26 cellular contexts compared by ENCODE assay signal in the genomic region with DNA sequence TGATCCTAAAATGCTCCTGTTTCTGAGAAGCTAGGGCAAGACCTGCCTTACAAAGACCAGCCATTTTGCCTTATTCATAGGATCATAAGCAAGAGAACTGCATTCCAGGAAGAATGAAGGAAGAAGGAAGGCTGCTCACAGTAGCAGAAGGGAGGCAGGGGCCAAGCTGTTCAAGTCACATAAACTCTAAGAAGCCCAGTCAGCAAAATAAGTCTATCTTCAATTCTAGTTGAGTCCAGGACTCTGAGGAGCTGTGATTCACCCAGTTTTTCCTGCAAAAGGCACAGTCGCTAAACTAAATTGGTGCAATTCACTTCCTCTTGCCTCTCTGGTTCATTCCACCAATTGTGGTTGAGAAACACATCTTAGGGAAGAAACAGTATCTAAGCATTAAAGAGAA.
"Had no signal": no experiment of that assay in that cellular context is flagged by ENCODE, and none has a peak within 500 bp of the region (broad histone marks: within the 10 kb centered on the region; RNA-seq: fewer than 3 reads in every experiment).

No MANE protein-coding gene starts in this region.

- H3K36me3 ChIP-seq: neural progenitor cell had no signal

- ATAC-seq: activated T-cell treated with anti-CD3 and anti-CD28 coated beads, Interleukin-2, amount 50 U/mL, for 72 hours; left lobe of liver; psoas muscle; right cardiac atrium; stimulated activated naive CD8-positive, alpha-beta T cell treated with anti-CD3 and anti-CD28 coated beads, Interleukin-15, amount 100 ng/mL, for 72 hours had no signal

- DNase-seq: activated CD4-positive, alpha-beta T cell treated with anti-CD3 and anti-CD28 coated beads, Interleukin-2, amount 10 ng/mL, durations not matched to agents 24 days and 14 days; activated CD8-positive, alpha-beta memory T cell treated with anti-CD3 and anti-CD28 coated beads for 24 hours; activated CD8-positive, alpha-beta memory T cell treated with anti-CD3 and anti-CD28 coated beads, Interleukin-2, amount 50 U/mL, for 48 hours; activated effector memory CD4-positive, alpha-beta T cell treated with anti-CD3 and anti-CD28 coated beads, Interleukin-2, amount 50 U/mL, for 16 hours; activated naive CD4-positive, alpha-beta T cell treated with anti-CD3 and anti-CD28 coated beads, Interleukin-2, amount 50 U/mL, for 16 hours; activated T-cell treated with anti-CD3 and anti-CD28 coated beads, Interleukin-2, amount 50 U/mL, for 72 hours; aorta; brain microvascular endothelial cell; colonic mucosa; erythroblast; midbrain; psoas muscle; right cardiac atrium; stimulated activated CD4-positive, alpha-beta T cell treated with anti-CD3 and anti-CD28 coated beads, Interleukin-15, amount 100 ng/mL, for 24 hours; stimulated activated CD4-positive, alpha-beta T cell treated with anti-CD3 and anti-CD28 coated beads, Interleukin-4, amount 100 ng/mL, for 1 hour; stimulated activated naive CD8-positive, alpha-beta T cell treated with anti-CD3 and anti-CD28 coated beads, Interleukin-15, amount 100 ng/mL, for 72 hours; T1000; transverse colon had no signal

- H3K4me2 ChIP-seq: neural progenitor cell had no signal

- H3K9ac ChIP-seq: neural progenitor cell had no signal

- H3K4me3 ChIP-seq: colonic mucosa, neural progenitor cell, psoas muscle, skin epidermis, suprapubic skin, transverse colon, vagina had no signal

- H3K27ac ChIP-seq: brain microvascular endothelial cell, colonic mucosa, neural progenitor cell, psoas muscle, skin epidermis, suprapubic skin, transverse colon, vagina had no signal

- FAIRE-seq: endometrium, frontal cortex, keratinocyte had no signal

- H2AFZ ChIP-seq: neural progenitor cell had no signal

- H3K9me3 ChIP-seq: colonic mucosa, psoas muscle, suprapubic skin, transverse colon, vagina had no signal

- H3K27me3 ChIP-seq: brain microvascular endothelial cell, colonic mucosa, neural progenitor cell, suprapubic skin, transverse colon, vagina had no signal

- H3K4me1 ChIP-seq: colonic mucosa, neural progenitor cell, psoas muscle, suprapubic skin, transverse colon, vagina had no signal
